Comparison of ENCODE assay signal across 29 cellular contexts in the genomic region with DNA sequence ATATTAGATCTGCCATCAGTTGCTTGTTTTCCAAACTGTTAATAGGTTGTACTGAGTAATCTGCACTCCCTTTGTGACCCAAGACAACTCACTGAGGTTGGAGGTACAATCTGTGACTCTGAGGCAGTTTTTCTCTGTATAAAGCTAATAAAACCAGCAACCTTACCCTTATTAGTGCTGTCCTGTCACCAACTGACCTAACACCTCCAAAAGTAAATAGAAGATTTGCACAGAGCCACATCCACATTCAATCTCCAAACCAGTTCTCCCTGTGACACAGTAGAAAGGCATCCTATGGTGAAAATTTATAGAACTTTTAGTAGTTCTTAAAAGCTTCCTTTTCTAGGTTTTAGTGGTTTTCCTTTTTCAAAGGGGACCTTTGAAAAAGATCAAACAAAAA.
A peak's percentile ranks its signal among the peaks of the same experiment; 100 is the strongest.
DNase-seq lines count a peak whose midpoint lies in the region; ATAC-seq, FAIRE-seq and TF ChIP-seq lines count a peak whose summit lies in the region.
"Had no signal": no experiment of that assay in that cellular context is flagged by ENCODE, and none has a peak within 500 bp of the region (broad histone marks: within the 10 kb centered on the region; RNA-seq: fewer than 3 reads in every experiment).

No MANE protein-coding gene starts in this region.

- H3K79me2 ChIP-seq in GM12878 (ENCODE audit: control insufficient read depth, insufficient read depth, low read length), result no peaks in the 10 kb centered on the region
- H3K79me2 ChIP-seq in hepatocyte, result no peaks in the 10 kb centered on the region
- H3K79me2 ChIP-seq in smooth muscle cell (ENCODE audit: low read depth), result no peaks in the 10 kb centered on the region

- TF ChIP-seq RAD21 in GM12878 (IDR thresholded peaks at IDR 0.05; ENCODE audit: insufficient read depth, low read depth, low read length), result no peak

- DNase-seq in ELR (ENCODE audit: low read depth) (peak; percentile 10), GM12878 (ENCODE audit: low read depth, low spot score) (no peak), hepatocyte (ENCODE audit: low spot score) (peak; percentile 4), smooth muscle cell (lab: John Stamatoyannopoulos, UW; ENCODE audit: unreplicated experiment) (no peak)
- DNase-seq: activated CD4-positive, alpha-beta T cell treated with anti-CD3 and anti-CD28 coated beads, Interleukin-2, amount 10 ng/mL, durations not matched to agents 7 days and 5 days; activated naive CD4-positive, alpha-beta T cell treated with anti-CD3 and anti-CD28 coated beads, Interleukin-2, amount 10 ng/mL, durations not matched to agents 7 days and 5 days; brain microvascular endothelial cell; gastrocnemius medialis; hypothalamus; immature natural killer cell; left lung; MG63; naive B cell; NCI-H1105 treated with DMSO at 0.1 percent for 48 hours; NCI-H1930; NCI-H69; occipital lobe; retina; SJCRH30; upper lobe of left lung had no signal

- RAD21 ChIA-PET in GM12878 (lab: Charles Lee; ENCODE audit: unreplicated experiment), result interaction anchor here (1.4 kb wide), 1 partner anchor 63 kb away, joined by 3 read pairs; no protein-coding TSS in a partner anchor

- H3F3A ChIP-seq in smooth muscle cell (ENCODE audit: low read depth), result no peaks in the 10 kb centered on the region

- H3K36me3 Mint-ChIP-seq in activated T-helper 17 cell treated with anti-CD3 and anti-CD28 coated beads, Interleukin-2, amount 50 U/mL, for 72 hours (ENCODE audit: low read depth), result no peaks in the 10 kb centered on the region
- H3K36me3 Mint-ChIP-seq: activated naive CD4-positive, alpha-beta T cell treated with anti-CD3 and anti-CD28 coated beads, Interleukin-2, amount 10 ng/mL, durations not matched to agents 7 days and 5 days; CD14-positive monocyte; immature natural killer cell; naive B cell; WTC11 had no signal

- no peak for TF ChIP-seq EP300 in GM12878 (IDR thresholded peaks at IDR 0.05; ENCODE audit: borderline replicate concordance in 1 of 2, control insufficient read depth in 1 of 2, low read depth in 2 of 2, low read length in 2 of 2)

- H3K4me1 ChIP-seq in GM12878 (ENCODE audit: control insufficient read depth, insufficient read depth, low read length), result no peaks in the 10 kb centered on the region
- peaks cover 16% of the 10 kb centered on the region for H3K4me1 ChIP-seq in hepatocyte (ENCODE audit: insufficient read depth)
- peaks cover 13% of the 10 kb centered on the region for H3K4me1 ChIP-seq in smooth muscle cell (ENCODE audit: low read depth)
- H3K4me1 ChIP-seq: gastrocnemius medialis, left lung, SJCRH30 had no signal

- peaks cover 3% of the 10 kb centered on the region for H3K9me3 Mint-ChIP-seq in activated T-helper 17 cell treated with anti-CD3 and anti-CD28 coated beads, Interleukin-2, amount 50 U/mL, for 72 hours
- H3K9me3 Mint-ChIP-seq: WTC11 had no signal

- H4K20me1 ChIP-seq in GM12878 (ENCODE audit: control insufficient read depth, insufficient read depth) (no peaks in the 10 kb centered on the region), hepatocyte (ENCODE audit: insufficient read depth, poor library complexity, severe bottlenecking) (no peaks in the 10 kb centered on the region), smooth muscle cell (ENCODE audit: low read depth) (no peaks in the 10 kb centered on the region)

- H3K27ac ChIP-seq in GM12878 (ENCODE audit: control insufficient read depth, insufficient read depth), result no peak overlapping the region
- peak overlapping the region; percentile 1 for H3K27ac ChIP-seq in hepatocyte
- peak overlapping the region; percentile 34 for H3K27ac ChIP-seq in smooth muscle cell (ENCODE audit: low read depth)
- H3K27ac ChIP-seq: brain microvascular endothelial cell, epithelial cell of prostate, gastrocnemius medialis, left lung, SJCRH30, upper lobe of left lung had no signal

- H3K4me2 ChIP-seq in GM12878 (ENCODE audit: control insufficient read depth, insufficient read depth) (no peak overlapping the region), hepatocyte (no peak overlapping the region), smooth muscle cell (peak overlapping the region; percentile 70)

- CTCF ChIA-PET in GM12878 (lab: Yijun Ruan, JAX), result interaction anchor here (0.7 to 2.2 kb wide), 5 partner anchors 10 to 110 kb away, joined by 3 to 5 read pairs (median 3); no protein-coding TSS in a partner anchor

- H2AFZ ChIP-seq in GM12878 (ENCODE audit: control insufficient read depth, low read depth, low read length) (no peak overlapping the region), hepatocyte (no peak overlapping the region), smooth muscle cell (ENCODE audit: low read depth) (no peak overlapping the region)

- no TSS peak for BruUV-seq in GM12878 (replicated peaks; lab: Mats Ljungman, UMichigan)

- no peaks in the 10 kb centered on the region for H3K27me3 Mint-ChIP-seq in activated T-helper 17 cell treated with anti-CD3 and anti-CD28 coated beads, Interleukin-2, amount 50 U/mL, for 72 hours
- H3K27me3 Mint-ChIP-seq: activated CD4-positive, alpha-beta T cell treated with anti-CD3 and anti-CD28 coated beads, Interleukin-2, amount 10 ng/mL, durations not matched to agents 7 days and 5 days; activated naive CD4-positive, alpha-beta T cell treated with anti-CD3 and anti-CD28 coated beads, Interleukin-2, amount 10 ng/mL, durations not matched to agents 7 days and 5 days; naive B cell had no signal

- no peak for TF ChIP-seq POLR2A in GM12878 (IDR thresholded peaks at IDR 0.05; ENCODE audit: low read depth, low read length)

- H3K9me3 ChIP-seq in GM12878 (replicated peaks; ENCODE audit: control insufficient read depth, insufficient read depth, low read length) (no peaks in the 10 kb centered on the region), hepatocyte (ENCODE audit: low read depth) (no peaks in the 10 kb centered on the region), smooth muscle cell (replicated peaks; ENCODE audit: low read depth) (no peaks in the 10 kb centered on the region)
- H3K9me3 ChIP-seq: gastrocnemius medialis, left lung, MG63, SJCRH30, upper lobe of left lung had no signal

- no peak overlapping the region for H3K27ac Mint-ChIP-seq in activated T-helper 17 cell treated with anti-CD3 and anti-CD28 coated beads, Interleukin-2, amount 50 U/mL, for 72 hours
- H3K27ac Mint-ChIP-seq: activated CD4-positive, alpha-beta T cell treated with anti-CD3 and anti-CD28 coated beads, Interleukin-2, amount 10 ng/mL, durations not matched to agents 7 days and 5 days; activated naive CD4-positive, alpha-beta T cell treated with anti-CD3 and anti-CD28 coated beads, Interleukin-2, amount 10 ng/mL, durations not matched to agents 7 days and 5 days; CD14-positive monocyte; immature natural killer cell; naive B cell; WTC11 had no signal

- TF ChIP-seq CTCF in GM12878 (IDR thresholded peaks at IDR 0.05 in 2 of 3, conservative IDR thresholded peaks at IDR 0.05 in 1 of 3; ENCODE audit: control insufficient read depth in 2 of 3, extremely low read depth in 1 of 3, insufficient read depth in 1 of 3, low read depth in 3 of 3, low read length in 3 of 3), result no peak
- no peak for TF ChIP-seq CTCF in hepatocyte (IDR thresholded peaks at IDR 0.05; ENCODE audit: poor library complexity)
- no peak for TF ChIP-seq CTCF in smooth muscle cell (IDR thresholded peaks at IDR 0.05; ENCODE audit: borderline replicate concordance, insufficient read depth, poor library complexity, severe bottlenecking)

- H3K4me1 Mint-ChIP-seq in activated T-helper 17 cell treated with anti-CD3 and anti-CD28 coated beads, Interleukin-2, amount 50 U/mL, for 72 hours, result no peaks in the 10 kb centered on the region
- H3K4me1 Mint-ChIP-seq: activated CD4-positive, alpha-beta T cell treated with anti-CD3 and anti-CD28 coated beads, Interleukin-2, amount 10 ng/mL, durations not matched to agents 7 days and 5 days; activated naive CD4-positive, alpha-beta T cell treated with anti-CD3 and anti-CD28 coated beads, Interleukin-2, amount 10 ng/mL, durations not matched to agents 7 days and 5 days; CD14-positive monocyte; immature natural killer cell; naive B cell had no signal

- SMC1A ChIA-PET in GM12878 (lab: Charles Lee; ENCODE audit: uncharacterized antibody, unreplicated experiment), result interaction anchor here (1.1 to 1.9 kb wide), 5 partner anchors 12 to 111 kb away, joined by 3 to 5 read pairs (median 3); no protein-coding TSS in a partner anchor

- H3K27me3 ChIP-seq in GM12878 (replicated peaks in 1 of 2; ENCODE audit: control insufficient read depth in 2 of 2, insufficient read depth in 2 of 2, low read length in 1 of 2), result no peaks in the 10 kb centered on the region
- no peaks in the 10 kb centered on the region for H3K27me3 ChIP-seq in hepatocyte
- no peaks in the 10 kb centered on the region for H3K27me3 ChIP-seq in smooth muscle cell (ENCODE audit: low read depth)
- H3K27me3 ChIP-seq: brain microvascular endothelial cell, gastrocnemius medialis, left lung, MG63, SJCRH30, upper lobe of left lung had no signal

- no peak for FAIRE-seq in GM12878 (lab: Jason Lieb, UNC)
- FAIRE-seq: D721Med, GM12892, K562 had no signal

- no peaks in the 10 kb centered on the region for H3K36me3 ChIP-seq in GM12878 (ENCODE audit: control insufficient read depth in 2 of 2, insufficient read depth in 2 of 2, low read length in 1 of 2)
- no peaks in the 10 kb centered on the region for H3K36me3 ChIP-seq in hepatocyte (replicated peaks; ENCODE audit: insufficient read depth, low read depth)
- H3K36me3 ChIP-seq in smooth muscle cell (ENCODE audit: low read depth), result no peaks in the 10 kb centered on the region
- H3K36me3 ChIP-seq: brain microvascular endothelial cell, gastrocnemius medialis, left lung, MG63, SJCRH30, upper lobe of left lung had no signal

- ATAC-seq in GM12878 (peak; percentile 27), GM21723 (IDR thresholded peaks at IDR 0.05; ENCODE audit: unreplicated experiment) (no peak), GM21526 (IDR thresholded peaks at IDR 0.05; ENCODE audit: low FRiP score, unreplicated experiment) (no peak)
- no peak for ATAC-seq in activated T-helper 17 cell treated with anti-CD3 and anti-CD28 coated beads, Interleukin-2, amount 50 U/mL, for 72 hours (replicated peaks)
- ATAC-seq: gastrocnemius medialis, K562, left lung, WTC11 had no signal

- H3K9me2 ChIP-seq in hepatocyte (replicated peaks; ENCODE audit: insufficient read depth), result no peaks in the 10 kb centered on the region

- H3K9ac ChIP-seq in GM12878 (ENCODE audit: control insufficient read depth, insufficient read depth, low read length) (no peak overlapping the region), smooth muscle cell (ENCODE audit: low read depth) (peak overlapping the region; percentile 7)

- in situ Hi-C loops in GM12878 (cut with MboI), result no loop called here

- intact Hi-C loops in GM12878 (cut with micrococcal nuclease; ENCODE audit: unreplicated experiment), result no loop called here

- no peak overlapping the region for H3K4me3 ChIP-seq in GM12878
- no peak overlapping the region for H3K4me3 ChIP-seq in hepatocyte
- H3K4me3 ChIP-seq in smooth muscle cell, result no peak overlapping the region
- H3K4me3 ChIP-seq: gastrocnemius medialis, K562, left lung, MG63, SJCRH30, upper lobe of left lung had no signal

- no peak overlapping the region for H3K4me3 Mint-ChIP-seq in activated T-helper 17 cell treated with anti-CD3 and anti-CD28 coated beads, Interleukin-2, amount 50 U/mL, for 72 hours
- H3K4me3 Mint-ChIP-seq: activated CD4-positive, alpha-beta T cell treated with anti-CD3 and anti-CD28 coated beads, Interleukin-2, amount 10 ng/mL, durations not matched to agents 7 days and 5 days; activated naive CD4-positive, alpha-beta T cell treated with anti-CD3 and anti-CD28 coated beads, Interleukin-2, amount 10 ng/mL, durations not matched to agents 7 days and 5 days; CD14-positive monocyte; immature natural killer cell; naive B cell; WTC11 had no signal

- POLR2A ChIA-PET in GM12878 (lab: Charles Lee), result interaction anchor here (1.0 to 1.1 kb wide), 2 partner anchors 10 to 78 kb away, joined by 3 read pairs; no protein-coding TSS in a partner anchor

Comparison
In these comparisons a context has a peak if more than half of its experiments do, and no peak if none do; other contexts are left out.
1. DNase-seq: peak in ELR (single experiment) and hepatocyte (single experiment); none in GM12878 (single experiment) and smooth muscle cell (single experiment).